ENCODE assay signal across 8 cellular contexts in genomic region chr7:131110294-131111080, GRCh38.
DNase-seq lines count a peak whose midpoint lies in the region; ATAC-seq and TF ChIP-seq lines count a peak whose summit lies in the region.

No MANE protein-coding gene starts in this region.

- peak overlapping the region; percentile 100 for H3K27ac Mint-ChIP-seq in stimulated activated effector memory CD8-positive, alpha-beta T cell treated with anti-CD3 and anti-CD28 coated beads, Interleukin-12 subunit alpha, Interleukin-12 subunit beta, amount 100 ng/mL, for 72 hours

- peak overlapping the region; percentile 89 for H3K23ac ChIP-seq in IMR-90 (ENCODE audit: low read depth, low read length)

- POLR2A ChIA-PET in IMR-90 (lab: Charles Lee; ENCODE audit: unreplicated experiment), result interaction anchor here (0.6 kb wide), 3 partner anchors 28 to 776 kb away, joined by 3 read pairs; no protein-coding TSS in a partner anchor

- intact Hi-C loops in IMR-90 (cut with micrococcal nuclease), result loop anchor here (2.0 kb wide), 1 partner anchor 54 kb away; no protein-coding TSS in a partner anchor

- peak overlapping the region; percentile 50 for H3K4me3 ChIP-seq in IMR-90 (ENCODE audit: insufficient read depth, low read depth, low read length)

- H3K4me1 ChIP-seq in IMR-90 (ENCODE audit: control insufficient read depth, insufficient read depth, low read length), result peaks cover 4% of the 10 kb centered on the region

- peak overlapping the region; percentile 88 for H2BK5ac ChIP-seq in IMR-90 (ENCODE audit: low read depth, low read length, poor library complexity, severe bottlenecking)

- dilution Hi-C loops in IMR-90 (cut with HindIII; ENCODE audit: low sequenced_read_pairs, unreplicated experiment), result no loop called here

- H2BK20ac ChIP-seq in IMR-90 (ENCODE audit: low read depth, low read length), result peak overlapping the region; percentile 89

- H3K4me1 Mint-ChIP-seq in stimulated activated effector memory CD8-positive, alpha-beta T cell treated with anti-CD3 and anti-CD28 coated beads, Interleukin-12 subunit alpha, Interleukin-12 subunit beta, amount 100 ng/mL, for 72 hours, result peaks cover 43% of the 10 kb centered on the region

- no peak for TF ChIP-seq CTCF in IMR-90 (conservative IDR thresholded peaks at IDR 0.05; ENCODE audit: low read depth, low read length)

- peak overlapping the region; percentile 93 for H3K4me2 ChIP-seq in IMR-90 (ENCODE audit: low read depth, low read length)

- peaks cover 53% of the 10 kb centered on the region for H3K36me3 Mint-ChIP-seq in stimulated activated effector memory CD8-positive, alpha-beta T cell treated with anti-CD3 and anti-CD28 coated beads, Interleukin-12 subunit alpha, Interleukin-12 subunit beta, amount 100 ng/mL, for 72 hours

- peak overlapping the region; percentile 89 for H2AFZ ChIP-seq in IMR-90 (replicated peaks; ENCODE audit: low read length, poor library complexity)

- H3K27me3 ChIP-seq in IMR-90 (ENCODE audit: control insufficient read depth, insufficient read depth, low read length), result no peaks in the 10 kb centered on the region

- peaks cover 4% of the 10 kb centered on the region for H4K20me1 ChIP-seq in IMR-90 (ENCODE audit: insufficient read depth, low read length)

- H3K9me3 Mint-ChIP-seq in stimulated activated effector memory CD8-positive, alpha-beta T cell treated with anti-CD3 and anti-CD28 coated beads, Interleukin-12 subunit alpha, Interleukin-12 subunit beta, amount 100 ng/mL, for 72 hours, result no peaks in the 10 kb centered on the region

- H3K18ac ChIP-seq in IMR-90 (ENCODE audit: low read depth, low read length), result peak overlapping the region; percentile 78

- H3K79me1 ChIP-seq in IMR-90 (ENCODE audit: low read depth in 1 of 2, low read length in 2 of 2), result peaks cover 18 to 51% of the 10 kb centered on the region in 2 experiments

- CTCF ChIA-PET in IMR-90 (lab: Yijun Ruan, JAX), result interaction anchor here (1.2 to 1.4 kb wide), 3 partner anchors 54 to 235 kb away, joined by 3 read pairs; no protein-coding TSS in a partner anchor

- peak overlapping the region; percentile 90 for H3K14ac ChIP-seq in IMR-90 (replicated peaks; ENCODE audit: low read depth, low read length)

- peak overlapping the region; percentile 76 for H4K5ac ChIP-seq in IMR-90 (ENCODE audit: low read depth, low read length)

- no peak for TF ChIP-seq RAD21 in IMR-90 (IDR thresholded peaks at IDR 0.05; ENCODE audit: low read length)

- DNase-seq in COLO668 (lab: John Stamatoyannopoulos, UW; ENCODE audit: unreplicated experiment) (peak; percentile 36), IMR-90 (peak; percentile 34), astrocyte of the hippocampus (ENCODE audit: low read depth, low spot score) (peak; percentile 42), iris pigment epithelial cell (ENCODE audit: low read depth) (peak; percentile 56), activated gamma-delta T cell treated with Interleukin-2 at 50 U/mL for 16 hours (no peak), NCI-H524 (lab: John Stamatoyannopoulos, UW) (no peak)
- no peak for DNase-seq in stimulated activated effector memory CD8-positive, alpha-beta T cell treated with anti-CD3 and anti-CD28 coated beads, Interleukin-12 subunit alpha, Interleukin-12 subunit beta, amount 100 ng/mL, for 72 hours (ENCODE audit: low spot score in 2 of 2)
- no peak for DNase-seq in stimulated activated CD4-positive, alpha-beta T cell treated with anti-CD3 and anti-CD28 coated beads, Interleukin-4, amount 100 ng/mL, for 4 hours

- 40% methylated on average over 1 of the region's 12 CpGs; no CpG with 5 or more reads in 1 of the 2 experiments for WGBS in IMR-90 (ENCODE audit: extremely low coverage in 2 of 2, insufficient read length in 1 of 2), 2 experiments

- H3K9me3 ChIP-seq in IMR-90 (ENCODE audit: control insufficient read depth, insufficient read depth, low read length), result no peaks in the 10 kb centered on the region

- H2BK15ac ChIP-seq in IMR-90 (ENCODE audit: low read depth, low read length), result peak overlapping the region; percentile 88; the same call in 2 of the 3 replicates

- peak overlapping the region; percentile 98 for H3K4me3 Mint-ChIP-seq in stimulated activated effector memory CD8-positive, alpha-beta T cell treated with anti-CD3 and anti-CD28 coated beads, Interleukin-12 subunit alpha, Interleukin-12 subunit beta, amount 100 ng/mL, for 72 hours

- peak overlapping the region; percentile 94 for H3K4ac ChIP-seq in IMR-90 (ENCODE audit: low read depth, low read length)

- in situ Hi-C loops in IMR-90 (cut with MboI; ENCODE audit: low sequenced_read_pairs), result no loop called here

- peak overlapping the region; percentile 92 for H3K27ac ChIP-seq in IMR-90 (ENCODE audit: insufficient read depth, low read length)

- H2AK5ac ChIP-seq in IMR-90 (ENCODE audit: low read depth, low read length), result peak overlapping the region; percentile 87

- no peaks in the 10 kb centered on the region for H3K36me3 ChIP-seq in IMR-90 (ENCODE audit: control insufficient read depth, insufficient read depth, low read length)

- H3K56ac ChIP-seq in IMR-90 (ENCODE audit: extremely low read depth, insufficient read depth, low read length), result peak overlapping the region; percentile 89

- ATAC-seq in IMR-90 (ENCODE audit: low read depth), result peak; percentile 4
- no peak for ATAC-seq in stimulated activated effector memory CD8-positive, alpha-beta T cell treated with anti-CD3 and anti-CD28 coated beads, Interleukin-12 subunit alpha, Interleukin-12 subunit beta, amount 100 ng/mL, for 72 hours

- H4K91ac ChIP-seq in IMR-90 (ENCODE audit: insufficient read depth, low read depth, low read length), result peak overlapping the region; percentile 94

- TF ChIP-seq POLR2A in IMR-90 (IDR thresholded peaks at IDR 0.05; ENCODE audit: low read depth, low read length), result no peak

- H3K9me1 ChIP-seq in IMR-90 (ENCODE audit: insufficient read depth, low read length), result 0 out of 2 replicates have a peak, but pooled peaks cover 5% of the 10 kb centered on the region

- peak overlapping the region; percentile 90 to 99 for H4K8ac ChIP-seq in IMR-90 (ENCODE audit: low read depth in 2 of 2, low read length in 2 of 2)

- H2BK120ac ChIP-seq in IMR-90 (ENCODE audit: low read depth, low read length), result peak overlapping the region; percentile 90

- peak overlapping the region; percentile 93 for H2AK9ac ChIP-seq in IMR-90 (replicated peaks; ENCODE audit: low read depth, low read length, poor library complexity)

- TSS peak; percentile 31 for BruUV-seq in IMR-90 (replicated peaks; lab: Mats Ljungman, UMichigan)

- peak overlapping the region; percentile 92 for H3K9ac ChIP-seq in IMR-90 (ENCODE audit: low read depth, low read length)

TF ChIP-seq in IMR-90, 13 proteins besides CTCF, POLR2A, EP300 and RAD21:
- TF ChIP-seq RCOR1 (IDR thresholded peaks at IDR 0.05; ENCODE audit: insufficient replicate concordance, low read length) (peak; percentile 13), FOS (IDR thresholded peaks at IDR 0.05; ENCODE audit: low read depth, low read length) (no peak)

Comparison
In these comparisons a context has a peak if more than half of its experiments do, and no peak if none do; other contexts are left out.
1. DNase-seq: peak in COLO668 (single experiment), IMR-90 (single experiment), astrocyte of the hippocampus (single experiment) and iris pigment epithelial cell (single experiment); none in stimulated activated effector memory CD8-positive, alpha-beta T cell treated with anti-CD3 and anti-CD28 coated beads, Interleukin-12 subunit alpha, Interleukin-12 subunit beta, amount 100 ng/mL, for 72 hours (0 of 2), activated gamma-delta T cell treated with Interleukin-2 at 50 U/mL for 16 hours (single experiment), NCI-H524 (0 of 2) and stimulated activated CD4-positive, alpha-beta T cell treated with anti-CD3 and anti-CD28 coated beads, Interleukin-4, amount 100 ng/mL, for 4 hours (0 of 2).